Comparison of ENCODE assay signal across 1 cellular context in genomic region chr13:26052136-26052736, GRCh38.
TF ChIP-seq lines count a peak whose summit lies in the region.

No MANE protein-coding gene starts in this region.

TF ChIP-seq in SK-N-SH, 30 proteins besides CTCF, POLR2A, EP300 and RAD21 (continued from another document):
- no peak for TF ChIP-seq SMC3 (IDR thresholded peaks at IDR 0.05; ENCODE audit: low read depth, low read length)
- TF ChIP-seq RFX5 (IDR thresholded peaks at IDR 0.05; ENCODE audit: low read length), result no peak
- TF ChIP-seq TCF12 (IDR thresholded peaks at IDR 0.05), result no peak
- no peak for TF ChIP-seq SIN3A (IDR thresholded peaks at IDR 0.05; ENCODE audit: borderline replicate concordance, low read depth, low read length)
- TF ChIP-seq TAF1 (IDR thresholded peaks at IDR 0.05; ENCODE audit: borderline replicate concordance, low read depth, low read length), result no peak
- no peak for TF ChIP-seq PBX3 (IDR thresholded peaks at IDR 0.05)
- no peak for TF ChIP-seq YY1 (IDR thresholded peaks at IDR 0.05; ENCODE audit: low read depth)
- TF ChIP-seq GATA2 (CRISPR knock-in tag; IDR thresholded peaks at IDR 0.05), result no peak
- no peak for TF ChIP-seq USF2 (IDR thresholded peaks at IDR 0.05; ENCODE audit: borderline replicate concordance, low read depth, low read length)
